ENCODE assay signal across 1 cellular context in the genomic region with DNA sequence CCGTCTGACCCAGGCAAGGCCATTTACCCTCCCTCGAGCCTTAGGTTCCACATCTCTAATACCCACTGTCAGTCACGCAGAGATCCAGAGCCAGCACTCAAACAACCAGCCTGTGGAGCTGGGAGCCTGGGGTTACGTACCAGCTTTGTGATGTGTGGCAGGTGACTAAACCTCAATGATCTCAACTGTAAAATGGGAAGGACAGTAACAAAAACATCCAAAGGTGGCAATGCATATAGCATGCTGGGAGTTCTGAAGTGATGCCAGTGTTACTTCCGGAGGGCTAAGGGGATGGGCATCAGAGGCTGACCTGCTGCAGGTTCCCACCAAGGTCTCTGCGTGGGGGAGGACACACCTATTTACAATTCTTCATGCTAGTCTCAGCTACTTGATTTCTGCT.
A peak's percentile ranks its signal among the peaks of the same experiment; 100 is the strongest.
TF ChIP-seq lines count a peak whose summit lies in the region.

No MANE protein-coding gene starts in this region.

TF ChIP-seq in HepG2, 621 proteins besides CTCF, POLR2A, EP300 and RAD21:
- TF ChIP-seq NFE2 (CRISPR knock-in tag; IDR thresholded peaks at IDR 0.05) (no peak), RBM22 (optimal IDR thresholded peaks at IDR 0.05; ENCODE audit: low read length) (peak; percentile 73), THYN1 (CRISPR knock-in tag; IDR thresholded peaks at IDR 0.05; ENCODE audit: borderline replicate concordance, low read depth) (no peak), ZNF468 (CRISPR knock-in tag; IDR thresholded peaks at IDR 0.05) (no peak), HHEX (CRISPR knock-in tag; IDR thresholded peaks at IDR 0.05) (no peak), STAG1 (CRISPR knock-in tag; IDR thresholded peaks at IDR 0.05) (no peak), ZNF629 (CRISPR knock-in tag; conservative IDR thresholded peaks at IDR 0.05) (peak; percentile 52), FOXP1 (IDR thresholded peaks at IDR 0.05) (no peak), FOXP1 (CRISPR knock-in tag; IDR thresholded peaks at IDR 0.05) (no peak), ZBTB42 (CRISPR knock-in tag; IDR thresholded peaks at IDR 0.05) (no peak)
- TF ChIP-seq, protein P1, sequence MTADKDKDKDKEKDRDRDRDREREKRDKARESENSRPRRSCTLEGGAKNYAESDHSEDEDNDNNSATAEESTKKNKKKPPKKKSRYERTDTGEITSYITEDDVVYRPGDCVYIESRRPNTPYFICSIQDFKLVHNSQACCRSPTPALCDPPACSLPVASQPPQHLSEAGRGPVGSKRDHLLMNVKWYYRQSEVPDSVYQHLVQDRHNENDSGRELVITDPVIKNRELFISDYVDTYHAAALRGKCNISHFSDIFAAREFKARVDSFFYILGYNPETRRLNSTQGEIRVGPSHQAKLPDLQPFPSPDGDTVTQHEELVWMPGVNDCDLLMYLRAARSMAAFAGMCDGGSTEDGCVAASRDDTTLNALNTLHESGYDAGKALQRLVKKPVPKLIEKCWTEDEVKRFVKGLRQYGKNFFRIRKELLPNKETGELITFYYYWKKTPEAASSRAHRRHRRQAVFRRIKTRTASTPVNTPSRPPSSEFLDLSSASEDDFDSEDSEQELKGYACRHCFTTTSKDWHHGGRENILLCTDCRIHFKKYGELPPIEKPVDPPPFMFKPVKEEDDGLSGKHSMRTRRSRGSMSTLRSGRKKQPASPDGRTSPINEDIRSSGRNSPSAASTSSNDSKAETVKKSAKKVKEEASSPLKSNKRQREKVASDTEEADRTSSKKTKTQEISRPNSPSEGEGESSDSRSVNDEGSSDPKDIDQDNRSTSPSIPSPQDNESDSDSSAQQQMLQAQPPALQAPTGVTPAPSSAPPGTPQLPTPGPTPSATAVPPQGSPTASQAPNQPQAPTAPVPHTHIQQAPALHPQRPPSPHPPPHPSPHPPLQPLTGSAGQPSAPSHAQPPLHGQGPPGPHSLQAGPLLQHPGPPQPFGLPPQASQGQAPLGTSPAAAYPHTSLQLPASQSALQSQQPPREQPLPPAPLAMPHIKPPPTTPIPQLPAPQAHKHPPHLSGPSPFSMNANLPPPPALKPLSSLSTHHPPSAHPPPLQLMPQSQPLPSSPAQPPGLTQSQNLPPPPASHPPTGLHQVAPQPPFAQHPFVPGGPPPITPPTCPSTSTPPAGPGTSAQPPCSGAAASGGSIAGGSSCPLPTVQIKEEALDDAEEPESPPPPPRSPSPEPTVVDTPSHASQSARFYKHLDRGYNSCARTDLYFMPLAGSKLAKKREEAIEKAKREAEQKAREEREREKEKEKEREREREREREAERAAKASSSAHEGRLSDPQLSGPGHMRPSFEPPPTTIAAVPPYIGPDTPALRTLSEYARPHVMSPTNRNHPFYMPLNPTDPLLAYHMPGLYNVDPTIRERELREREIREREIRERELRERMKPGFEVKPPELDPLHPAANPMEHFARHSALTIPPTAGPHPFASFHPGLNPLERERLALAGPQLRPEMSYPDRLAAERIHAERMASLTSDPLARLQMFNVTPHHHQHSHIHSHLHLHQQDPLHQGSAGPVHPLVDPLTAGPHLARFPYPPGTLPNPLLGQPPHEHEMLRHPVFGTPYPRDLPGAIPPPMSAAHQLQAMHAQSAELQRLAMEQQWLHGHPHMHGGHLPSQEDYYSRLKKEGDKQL (CRISPR knock-in tag; IDR thresholded peaks at IDR 0.05; ENCODE audit: low read depth): no peak
